1 cellular context compared by ENCODE assay signal in genomic region chr1:15152318-15153183, GRCh38.
TF ChIP-seq lines count a peak whose summit lies in the region.

No MANE protein-coding gene starts in this region.

TF ChIP-seq in K562, 482 proteins besides CTCF, POLR2A, EP300 and RAD21 (continued from another document and continues in another):
- TF ChIP-seq ZNF407 (IDR thresholded peaks at IDR 0.05; ENCODE audit: low read depth) (no peak), CREBBP (IDR thresholded peaks at IDR 0.05; ENCODE audit: low read depth, low read length) (no peak), CXXC5 (CRISPR knock-in tag; IDR thresholded peaks at IDR 0.05) (peak; percentile 68), ZNF785 (CRISPR knock-in tag; IDR thresholded peaks at IDR 0.05) (no peak), PRPF4 (IDR thresholded peaks at IDR 0.05; ENCODE audit: insufficient read depth, low read depth, low read length, poor library complexity, severe bottlenecking) (no peak), HSF4 (CRISPR knock-in tag; IDR thresholded peaks at IDR 0.05; ENCODE audit: borderline replicate concordance) (no peak), BHLHE40 (IDR thresholded peaks at IDR 0.05; ENCODE audit: low read length) (no peak), LCOR (CRISPR knock-in tag; IDR thresholded peaks at IDR 0.05) (no peak), ZNF174 (CRISPR knock-in tag; IDR thresholded peaks at IDR 0.05) (no peak), HOMEZ (CRISPR knock-in tag; IDR thresholded peaks at IDR 0.05) (no peak), HDGF (IDR thresholded peaks at IDR 0.05) (no peak), FOXK1 (CRISPR knock-in tag; IDR thresholded peaks at IDR 0.05; ENCODE audit: borderline replicate concordance) (no peak), ZBED1 (IDR thresholded peaks at IDR 0.05) (no peak), ELF4 (CRISPR knock-in tag; IDR thresholded peaks at IDR 0.05) (no peak), STAT6 (CRISPR knock-in tag; IDR thresholded peaks at IDR 0.05) (no peak), FOXP1 (CRISPR knock-in tag; IDR thresholded peaks at IDR 0.05) (no peak), TCF7 (IDR thresholded peaks at IDR 0.05; ENCODE audit: borderline replicate concordance) (peak; percentile 90), NR0B1 (IDR thresholded peaks at IDR 0.05; ENCODE audit: partially characterized antibody) (no peak), NCOA2 (IDR thresholded peaks at IDR 0.05; ENCODE audit: partially characterized antibody in 2 of 2) (no peak), SRSF1 (IDR thresholded peaks at IDR 0.05; ENCODE audit: low read depth, low read length) (no peak), CAMTA2 (CRISPR knock-in tag; conservative IDR thresholded peaks at IDR 0.05) (no peak), EZH2 (IDR thresholded peaks at IDR 0.05; ENCODE audit: borderline replicate concordance, low read depth, low read length) (0 out of 2 replicates have a peak, but pooled peaks have one; percentile 19), NFYB (IDR thresholded peaks at IDR 0.05; ENCODE audit: extremely low read depth, insufficient read length) (no peak), TBP (optimal IDR thresholded peaks at IDR 0.05; ENCODE audit: low read depth, low read length) (no peak), TAL1 (IDR thresholded peaks at IDR 0.05) (no peak), ZNF766 (CRISPR knock-in tag; conservative IDR thresholded peaks at IDR 0.05) (no peak), JUND (IDR thresholded peaks at IDR 0.05; ENCODE audit: borderline replicate concordance, low read depth, low read length) (peak; percentile 28; the same call in 1 of the 2 replicates), JUND (tag; IDR thresholded peaks at IDR 0.05; ENCODE audit: borderline replicate concordance, low read depth, low read length) (peak; percentile 35; the same call in 1 of the 3 replicates), POLR2G (IDR thresholded peaks at IDR 0.05; ENCODE audit: low read depth, low read length) (no peak), SMC3 (conservative IDR thresholded peaks at IDR 0.05; ENCODE audit: insufficient read depth, low read depth, low read length) (peak; percentile 75), THRAP3 (IDR thresholded peaks at IDR 0.05; ENCODE audit: borderline replicate concordance) (no peak), FOXJ2 (tag; IDR thresholded peaks at IDR 0.05) (no peak), GABPB2 (CRISPR knock-in tag; conservative IDR thresholded peaks at IDR 0.05) (no peak)
- TF ChIP-seq, protein P1, sequence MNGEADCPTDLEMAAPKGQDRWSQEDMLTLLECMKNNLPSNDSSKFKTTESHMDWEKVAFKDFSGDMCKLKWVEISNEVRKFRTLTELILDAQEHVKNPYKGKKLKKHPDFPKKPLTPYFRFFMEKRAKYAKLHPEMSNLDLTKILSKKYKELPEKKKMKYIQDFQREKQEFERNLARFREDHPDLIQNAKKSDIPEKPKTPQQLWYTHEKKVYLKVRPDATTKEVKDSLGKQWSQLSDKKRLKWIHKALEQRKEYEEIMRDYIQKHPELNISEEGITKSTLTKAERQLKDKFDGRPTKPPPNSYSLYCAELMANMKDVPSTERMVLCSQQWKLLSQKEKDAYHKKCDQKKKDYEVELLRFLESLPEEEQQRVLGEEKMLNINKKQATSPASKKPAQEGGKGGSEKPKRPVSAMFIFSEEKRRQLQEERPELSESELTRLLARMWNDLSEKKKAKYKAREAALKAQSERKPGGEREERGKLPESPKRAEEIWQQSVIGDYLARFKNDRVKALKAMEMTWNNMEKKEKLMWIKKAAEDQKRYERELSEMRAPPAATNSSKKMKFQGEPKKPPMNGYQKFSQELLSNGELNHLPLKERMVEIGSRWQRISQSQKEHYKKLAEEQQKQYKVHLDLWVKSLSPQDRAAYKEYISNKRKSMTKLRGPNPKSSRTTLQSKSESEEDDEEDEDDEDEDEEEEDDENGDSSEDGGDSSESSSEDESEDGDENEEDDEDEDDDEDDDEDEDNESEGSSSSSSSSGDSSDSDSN (IDR thresholded peaks at IDR 0.05; ENCODE audit: borderline replicate concordance in 1 of 2, low read depth in 2 of 2, low read length in 2 of 2) = peak; percentile 17 to 65; a peak in 1 of 4 replicates
- TF ChIP-seq, protein P2, sequence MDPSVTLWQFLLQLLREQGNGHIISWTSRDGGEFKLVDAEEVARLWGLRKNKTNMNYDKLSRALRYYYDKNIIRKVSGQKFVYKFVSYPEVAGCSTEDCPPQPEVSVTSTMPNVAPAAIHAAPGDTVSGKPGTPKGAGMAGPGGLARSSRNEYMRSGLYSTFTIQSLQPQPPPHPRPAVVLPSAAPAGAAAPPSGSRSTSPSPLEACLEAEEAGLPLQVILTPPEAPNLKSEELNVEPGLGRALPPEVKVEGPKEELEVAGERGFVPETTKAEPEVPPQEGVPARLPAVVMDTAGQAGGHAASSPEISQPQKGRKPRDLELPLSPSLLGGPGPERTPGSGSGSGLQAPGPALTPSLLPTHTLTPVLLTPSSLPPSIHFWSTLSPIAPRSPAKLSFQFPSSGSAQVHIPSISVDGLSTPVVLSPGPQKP (CRISPR knock-in tag; IDR thresholded peaks at IDR 0.05) = no peak
- TF ChIP-seq, protein P3, sequence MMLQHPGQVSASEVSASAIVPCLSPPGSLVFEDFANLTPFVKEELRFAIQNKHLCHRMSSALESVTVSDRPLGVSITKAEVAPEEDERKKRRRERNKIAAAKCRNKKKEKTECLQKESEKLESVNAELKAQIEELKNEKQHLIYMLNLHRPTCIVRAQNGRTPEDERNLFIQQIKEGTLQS (IDR thresholded peaks at IDR 0.05) = no peak
- TF ChIP-seq, protein P3 (CRISPR knock-in tag; conservative IDR thresholded peaks at IDR 0.05) = no peak
- TF ChIP-seq, protein P4, sequence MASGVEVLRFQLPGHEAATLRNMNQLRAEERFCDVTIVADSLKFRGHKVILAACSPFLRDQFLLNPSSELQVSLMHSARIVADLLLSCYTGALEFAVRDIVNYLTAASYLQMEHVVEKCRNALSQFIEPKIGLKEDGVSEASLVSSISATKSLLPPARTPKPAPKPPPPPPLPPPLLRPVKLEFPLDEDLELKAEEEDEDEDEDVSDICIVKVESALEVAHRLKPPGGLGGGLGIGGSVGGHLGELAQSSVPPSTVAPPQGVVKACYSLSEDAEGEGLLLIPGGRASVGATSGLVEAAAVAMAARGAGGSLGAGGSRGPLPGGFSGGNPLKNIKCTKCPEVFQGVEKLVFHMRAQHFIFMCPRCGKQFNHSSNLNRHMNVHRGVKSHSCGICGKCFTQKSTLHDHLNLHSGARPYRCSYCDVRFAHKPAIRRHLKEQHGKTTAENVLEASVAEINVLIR (CRISPR knock-in tag; IDR thresholded peaks at IDR 0.05) = peak; percentile 61; the same call in 1 of the 2 replicates
- TF ChIP-seq, protein P5, sequence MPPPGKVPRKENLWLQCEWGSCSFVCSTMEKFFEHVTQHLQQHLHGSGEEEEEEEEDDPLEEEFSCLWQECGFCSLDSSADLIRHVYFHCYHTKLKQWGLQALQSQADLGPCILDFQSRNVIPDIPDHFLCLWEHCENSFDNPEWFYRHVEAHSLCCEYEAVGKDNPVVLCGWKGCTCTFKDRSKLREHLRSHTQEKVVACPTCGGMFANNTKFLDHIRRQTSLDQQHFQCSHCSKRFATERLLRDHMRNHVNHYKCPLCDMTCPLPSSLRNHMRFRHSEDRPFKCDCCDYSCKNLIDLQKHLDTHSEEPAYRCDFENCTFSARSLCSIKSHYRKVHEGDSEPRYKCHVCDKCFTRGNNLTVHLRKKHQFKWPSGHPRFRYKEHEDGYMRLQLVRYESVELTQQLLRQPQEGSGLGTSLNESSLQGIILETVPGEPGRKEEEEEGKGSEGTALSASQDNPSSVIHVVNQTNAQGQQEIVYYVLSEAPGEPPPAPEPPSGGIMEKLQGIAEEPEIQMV (tag; conservative IDR thresholded peaks at IDR 0.05; ENCODE audit: low read depth) = no peak
- TF ChIP-seq, protein P6, sequence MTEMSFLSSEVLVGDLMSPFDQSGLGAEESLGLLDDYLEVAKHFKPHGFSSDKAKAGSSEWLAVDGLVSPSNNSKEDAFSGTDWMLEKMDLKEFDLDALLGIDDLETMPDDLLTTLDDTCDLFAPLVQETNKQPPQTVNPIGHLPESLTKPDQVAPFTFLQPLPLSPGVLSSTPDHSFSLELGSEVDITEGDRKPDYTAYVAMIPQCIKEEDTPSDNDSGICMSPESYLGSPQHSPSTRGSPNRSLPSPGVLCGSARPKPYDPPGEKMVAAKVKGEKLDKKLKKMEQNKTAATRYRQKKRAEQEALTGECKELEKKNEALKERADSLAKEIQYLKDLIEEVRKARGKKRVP (CRISPR knock-in tag; IDR thresholded peaks at IDR 0.05) = no peak
